In the genomic region with DNA sequence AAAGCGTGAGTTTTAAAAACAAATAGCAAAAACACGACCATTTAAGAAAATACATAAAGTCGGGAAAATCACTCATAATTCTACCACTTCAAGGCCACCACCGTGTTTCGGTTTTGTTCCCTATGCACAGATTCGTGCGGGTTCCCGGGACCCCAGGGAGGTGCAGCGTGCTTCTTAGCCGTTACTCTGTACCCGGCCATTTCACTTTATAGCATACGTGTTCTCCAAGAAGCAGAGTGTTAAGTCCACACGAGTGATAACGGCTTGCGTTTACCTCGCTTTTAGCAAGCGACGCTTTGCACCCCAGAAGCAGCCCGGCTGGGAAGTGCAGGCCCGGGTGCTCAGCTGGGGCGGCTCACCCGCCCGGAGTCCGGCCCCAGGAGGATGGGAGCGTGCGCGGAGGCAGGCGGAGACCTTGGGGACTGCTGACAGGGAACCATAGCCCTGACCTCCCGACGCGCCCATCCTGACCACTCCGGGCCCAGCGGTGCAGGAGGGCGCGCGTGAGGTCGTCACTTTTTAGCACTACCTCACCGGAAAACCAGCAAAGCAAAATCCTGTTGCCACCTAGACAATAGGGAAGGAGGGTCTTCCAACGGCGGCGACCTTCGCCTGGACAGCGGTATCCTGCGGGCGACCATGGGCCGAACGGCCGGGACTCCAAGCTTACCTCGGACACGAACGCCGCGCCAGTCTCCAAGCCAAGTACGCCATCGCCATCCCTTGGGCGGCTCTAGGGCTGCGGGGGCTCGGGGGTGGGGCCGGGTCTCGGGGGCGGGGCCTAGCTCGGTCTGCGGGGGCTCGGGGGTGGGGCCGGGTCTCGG, we compare ENCODE assay signal across 8 cellular contexts. TPM values are rescaled to one million over a fixed set of nuclear protein-coding genes. Genes with fewer than 3 reads are reported as not detected.
DNase-seq lines count a peak whose midpoint lies in the region; ATAC-seq lines count a peak whose summit lies in the region.

ECI2 (minus strand) TSS at position 735 of the 824 bp plus-strand sequence; CDS start at position 720, 15 bp downstream.

- CTCF ChIA-PET in activated CD4-positive, alpha-beta T cell treated with anti-CD3 and anti-CD28 coated beads, Interleukin-2, amount 10 ng/mL, durations not matched to agents 7 days and 5 days (lab: Charles Lee) = interaction anchor here (0.6 to 5.0 kb wide), 5 partner anchors 9 to 286 kb away, joined by 3 to 17 read pairs (median 4); partner anchors contain the start of gene FAM50B

- peaks cover 31% of the 10 kb centered on the region for H3K4me1 Mint-ChIP-seq in activated CD4-positive, alpha-beta T cell treated with anti-CD3 and anti-CD28 coated beads, Interleukin-2, amount 10 ng/mL, durations not matched to agents 7 days and 5 days
- peaks cover 16% of the 10 kb centered on the region for H3K4me1 Mint-ChIP-seq in memory B cell

- H3K4me3 Mint-ChIP-seq in activated CD4-positive, alpha-beta T cell treated with anti-CD3 and anti-CD28 coated beads, Interleukin-2, amount 10 ng/mL, durations not matched to agents 7 days and 5 days = peak within 1 kb of the TSS; percentile 85
- H3K4me3 Mint-ChIP-seq in memory B cell = peak within 1 kb of the TSS; percentile 94

- H3K36me3 ChIP-seq in endocrine pancreas (ENCODE audit: control insufficient read depth, insufficient read depth, low read length) = peaks cover 2% of the 10 kb centered on the region

- ATAC-seq in HG02973 (IDR thresholded peaks at IDR 0.05; ENCODE audit: unreplicated experiment) = peak; percentile 45
- ATAC-seq in memory B cell (ENCODE audit: low read depth) = peak; percentile 15

- H3K36me3 Mint-ChIP-seq in activated CD4-positive, alpha-beta T cell treated with anti-CD3 and anti-CD28 coated beads, Interleukin-2, amount 10 ng/mL, durations not matched to agents 7 days and 5 days (ENCODE audit: low read depth) = peaks cover 25% of the 10 kb centered on the region
- H3K36me3 Mint-ChIP-seq in memory B cell = peaks cover 23% of the 10 kb centered on the region

- H3K9me3 ChIP-seq in endocrine pancreas (ENCODE audit: control insufficient read depth, low read length) = no peaks in the 10 kb centered on the region

- no peaks in the 10 kb centered on the region for H3K27me3 Mint-ChIP-seq in activated CD4-positive, alpha-beta T cell treated with anti-CD3 and anti-CD28 coated beads, Interleukin-2, amount 10 ng/mL, durations not matched to agents 7 days and 5 days
- H3K27me3 Mint-ChIP-seq in memory B cell = no peaks in the 10 kb centered on the region

- H3K9me3 Mint-ChIP-seq in activated CD4-positive, alpha-beta T cell treated with anti-CD3 and anti-CD28 coated beads, Interleukin-2, amount 10 ng/mL, durations not matched to agents 7 days and 5 days = peaks cover 11% of the 10 kb centered on the region
- H3K9me3 Mint-ChIP-seq in memory B cell = peaks cover 1% of the 10 kb centered on the region

- H3K4me1 ChIP-seq in endocrine pancreas (ENCODE audit: control insufficient read depth, insufficient read depth, low read length) = peaks cover 6% of the 10 kb centered on the region

- POLR2A ChIA-PET in activated CD4-positive, alpha-beta T cell treated with anti-CD3 and anti-CD28 coated beads, Interleukin-2, amount 10 ng/mL, durations not matched to agents 7 days and 5 days (lab: Charles Lee) = interaction anchor here (1.2 to 1.7 kb wide), 2 partner anchors 76 to 114 kb away, joined by 3 to 9 read pairs; a partner anchor contains a TSS

- peak within 1 kb of the TSS; percentile 93 for H3K27ac Mint-ChIP-seq in activated CD4-positive, alpha-beta T cell treated with anti-CD3 and anti-CD28 coated beads, Interleukin-2, amount 10 ng/mL, durations not matched to agents 7 days and 5 days
- peak within 1 kb of the TSS; percentile 89 for H3K27ac Mint-ChIP-seq in memory B cell

- peak within 1 kb of the TSS; percentile 89 for H3K9ac ChIP-seq in endocrine pancreas (ENCODE audit: control insufficient read depth, insufficient read depth, low read length)

- peak within 1 kb of the TSS; percentile 92 for H3K4me3 ChIP-seq in endocrine pancreas (ENCODE audit: control insufficient read depth, insufficient read depth, low read length)

- H3K27me3 ChIP-seq in endocrine pancreas (ENCODE audit: control insufficient read depth, insufficient read depth, low read length) = no peaks in the 10 kb centered on the region

- peak; percentile 82 for DNase-seq in activated effector memory CD4-positive, alpha-beta T cell treated with anti-CD3 and anti-CD28 coated beads, Interleukin-2, amount 50 U/mL, for 16 hours
- DNase-seq in activated effector memory CD4-positive, alpha-beta T cell treated with Interleukin-2 at 50 U/mL for 16 hours = no peak
- DNase-seq in NCI-H345 (lab: John Stamatoyannopoulos, UW) (peak; percentile 2), memory B cell (ENCODE audit: low spot score in 2 of 2) (peak in 1 of 2 donors; percentile 34)
- peak; percentile 57 for DNase-seq in activated CD4-positive, alpha-beta T cell treated with anti-CD3 and anti-CD28 coated beads, Interleukin-2, amount 10 ng/mL, durations not matched to agents 7 days and 5 days
- peak; percentile 34 to 42 for DNase-seq in stimulated activated CD8-positive, alpha-beta memory T cell treated with anti-CD3 and anti-CD28 coated beads, Interleukin-15, amount 100 ng/mL, for 48 hours (ENCODE audit: low read depth in 2 of 2)

RNA-seq across cellular contexts. Expression of gene ECI2, which starts in this region (rescaled TPM):
- total RNA-seq in activated CD4-positive, alpha-beta T cell treated with anti-CD3 and anti-CD28 coated beads, Interleukin-2, amount 10 ng/mL, durations not matched to agents 7 days and 5 days = 10 to 100 TPM; 25.8 to 26.3 TPM
